10 cellular contexts compared by ENCODE assay signal in the genomic region with DNA sequence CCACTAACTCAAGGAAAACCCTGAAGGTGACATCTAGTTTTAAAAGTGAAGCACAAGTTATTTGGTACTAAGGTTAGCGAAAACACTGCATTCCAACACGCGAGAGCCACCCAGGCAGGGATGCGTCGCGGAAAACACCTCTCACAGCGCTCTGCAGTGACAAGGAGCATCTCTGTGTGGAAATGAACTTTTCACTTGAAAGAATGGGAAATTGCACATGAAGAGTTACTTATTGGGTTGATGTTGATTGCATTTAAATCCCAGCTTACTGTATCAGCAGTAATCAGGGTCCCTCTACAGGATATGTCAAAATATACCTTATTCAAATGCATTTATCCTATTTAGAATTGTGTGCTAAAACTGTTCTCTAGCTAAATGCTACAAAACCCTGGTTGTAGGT.
DNase-seq lines count a peak whose midpoint lies in the region; ATAC-seq and TF ChIP-seq lines count a peak whose summit lies in the region.
"Had no signal": no experiment of that assay in that cellular context is flagged by ENCODE, and none has a peak within 500 bp of the region (broad histone marks: within the 10 kb centered on the region; RNA-seq: fewer than 3 reads in every experiment).

No MANE protein-coding gene starts in this region.

- H3K9me2 ChIP-seq in PC-3 (replicated peaks; ENCODE audit: low read length), result no peaks in the 10 kb centered on the region

- no TSS peak for BruUV-seq in PC-3 (replicated peaks; lab: Mats Ljungman, UMichigan)

- H3K36me3 ChIP-seq in PC-3 (ENCODE audit: low read depth, low read length), result no peaks in the 10 kb centered on the region
- H3K36me3 ChIP-seq in fibroblast of lung (ENCODE audit: control insufficient read depth, insufficient read depth, low read length), result no peaks in the 10 kb centered on the region
- no peaks in the 10 kb centered on the region for H3K36me3 ChIP-seq in psoas muscle (ENCODE audit: insufficient read depth in 1 of 2, low read depth in 1 of 2)
- H3K36me3 ChIP-seq: pancreas had no signal

- H3K27me3 ChIP-seq in PC-3 (ENCODE audit: low read length) (no peaks in the 10 kb centered on the region), fibroblast of lung (ENCODE audit: control insufficient read depth, insufficient read depth, low read length) (no peaks in the 10 kb centered on the region), psoas muscle (ENCODE audit: insufficient read depth in 3 of 3, low read length in 2 of 3) (no peaks in the 10 kb centered on the region)

- WGBS in psoas muscle, 3 donors, result 53 to 61% (median 59%) methylated on average over 7 of the region's 7 CpGs

- POLR2A ChIA-PET in PC-3 (lab: Charles Lee; ENCODE audit: unreplicated experiment), result interaction anchor here (0.5 to 0.7 kb wide), 6 partner anchors 21 to 881 kb away, joined by 3 to 6 read pairs (median 4); no protein-coding TSS in a partner anchor

- CTCF ChIA-PET in PC-3 (lab: Charles Lee), result interaction anchor here (0.6 to 1.1 kb wide), 4 partner anchors 21 to 916 kb away, joined by 3 to 8 read pairs (median 4); no protein-coding TSS in a partner anchor

- peak overlapping the region; percentile 76 for H3K4me3 ChIP-seq in PC-3 (ENCODE audit: low read length)
- H3K4me3 ChIP-seq in fibroblast of lung (replicated peaks in 1 of 4; ENCODE audit: control extremely low read depth in 1 of 4, insufficient read depth in 1 of 4, low read depth in 3 of 4, low read length in 4 of 4), result peak overlapping the region; percentile 8 to 71 (median 67)
- peak overlapping the region; percentile 80 for H3K4me3 ChIP-seq in psoas muscle

- H3K4me1 ChIP-seq in PC-3 (ENCODE audit: insufficient read depth, low read length), result peaks cover 37% of the 10 kb centered on the region
- H3K4me1 ChIP-seq in fibroblast of lung (ENCODE audit: control insufficient read depth, extremely low read depth, insufficient read depth, low read length), result peaks cover 9% of the 10 kb centered on the region
- H3K4me1 ChIP-seq in psoas muscle, result peaks cover 8% of the 10 kb centered on the region
- H3K4me1 ChIP-seq: pancreas had no signal

- TF ChIP-seq CTCF in PC-3 (conservative IDR thresholded peaks at IDR 0.05; ENCODE audit: low read depth, low read length) (peak; percentile 58), fibroblast of lung (conservative IDR thresholded peaks at IDR 0.05 in 1 of 2, IDR thresholded peaks at IDR 0.05 in 1 of 2; ENCODE audit: low read depth in 1 of 2, low read length in 2 of 2) (peak; percentile 6 to 36), psoas muscle (IDR thresholded peaks at IDR 0.05) (no peak)

- H2AFZ ChIP-seq in PC-3 (ENCODE audit: low read length) (no peak overlapping the region), fibroblast of lung (ENCODE audit: low read length) (no peak overlapping the region)

- H3F3A ChIP-seq in PC-3 (ENCODE audit: low read length, unreplicated experiment), result no peaks in the 10 kb centered on the region

- intact Hi-C loops in PC-3 (cut with micrococcal nuclease), result loop anchor here (1.0 to 10.0 kb wide), 6 partner anchors 99 to 214 kb away; no protein-coding TSS in a partner anchor
- intact Hi-C loops in psoas muscle (cut with DNase I), result loop anchor here (5.0 to 10.0 kb wide), 3 partner anchors 101 to 521 kb away; no protein-coding TSS in a partner anchor
- intact Hi-C loops in left colon (cut with DNase I, micrococcal nuclease), result loop anchor here in 1 of 2 donors (10.0 kb wide), 1 partner anchor 139 kb away; no protein-coding TSS in a partner anchor

- H3K79me2 ChIP-seq in PC-3 (ENCODE audit: low read length) (peaks cover 22% of the 10 kb centered on the region), fibroblast of lung (ENCODE audit: control insufficient read depth, insufficient read depth, low read length) (peaks cover 38% of the 10 kb centered on the region)

- H4K20me1 ChIP-seq in PC-3 (ENCODE audit: low read length) (no peaks in the 10 kb centered on the region), fibroblast of lung (ENCODE audit: control insufficient read depth, extremely low read depth, insufficient read depth, low read length) (no peaks in the 10 kb centered on the region)

- H3K9ac ChIP-seq in PC-3 (ENCODE audit: low read length), result peak overlapping the region; percentile 91
- H3K9ac ChIP-seq in fibroblast of lung (ENCODE audit: insufficient read depth, low read length), result no peak overlapping the region

- H3K9me3 ChIP-seq in PC-3 (ENCODE audit: low read length) (no peaks in the 10 kb centered on the region), fibroblast of lung (ENCODE audit: control insufficient read depth, insufficient read depth, low read depth, low read length) (no peaks in the 10 kb centered on the region), psoas muscle (no peaks in the 10 kb centered on the region)
- H3K9me3 ChIP-seq: pancreas had no signal

- ATAC-seq in PC-3 (peak; percentile 35; the same call in 1 of the 2 replicates), psoas muscle (no peak), left colon (no peak), HG02798 (IDR thresholded peaks at IDR 0.05; ENCODE audit: poor library complexity, unreplicated experiment) (no peak)

- peak overlapping the region; percentile 86 for H3K27ac ChIP-seq in PC-3 (ENCODE audit: low read length)
- H3K27ac ChIP-seq in fibroblast of lung (ENCODE audit: insufficient read depth, low read length), result peak overlapping the region; percentile 94
- H3K27ac ChIP-seq in psoas muscle, result peak overlapping the region; percentile 92

- H3K4me2 ChIP-seq in PC-3 (ENCODE audit: low read length) (peak overlapping the region; percentile 92), fibroblast of lung (ENCODE audit: extremely low read depth, insufficient read depth, low read length) (peak overlapping the region; percentile 89)

- DNase-seq in ELR (ENCODE audit: low read depth), result peak; percentile 61
- DNase-seq in PC-3, result peak; percentile 40
- DNase-seq in fibroblast of lung (ENCODE audit: low read depth in 2 of 2), result peak; percentile 61 to 86
- no peak for DNase-seq in psoas muscle
- no peak for DNase-seq in amniotic stem cell (lab: John Stamatoyannopoulos, UW)
- DNase-seq in left colon, result no peak
- DNase-seq in activated CD4-positive, CD25-positive, alpha-beta regulatory T cell (lab: John Stamatoyannopoulos, UW), result no peak
- DNase-seq: NCI-H146 had no signal

Comparison
In these comparisons a context has a peak if more than half of its experiments do, and no peak if none do; other contexts are left out.
1. DNase-seq: peak in ELR (single experiment), PC-3 (single experiment) and fibroblast of lung (2 of 2); none in psoas muscle (0 of 2), amniotic stem cell (single experiment), left colon (0 of 2) and activated CD4-positive, CD25-positive, alpha-beta regulatory T cell (0 of 4).
2. Peak in every context shown above with its lines, with median percentiles within 50 percentile points of each other: H3K27ac ChIP-seq and H3K4me3 ChIP-seq.